In the genomic region with DNA sequence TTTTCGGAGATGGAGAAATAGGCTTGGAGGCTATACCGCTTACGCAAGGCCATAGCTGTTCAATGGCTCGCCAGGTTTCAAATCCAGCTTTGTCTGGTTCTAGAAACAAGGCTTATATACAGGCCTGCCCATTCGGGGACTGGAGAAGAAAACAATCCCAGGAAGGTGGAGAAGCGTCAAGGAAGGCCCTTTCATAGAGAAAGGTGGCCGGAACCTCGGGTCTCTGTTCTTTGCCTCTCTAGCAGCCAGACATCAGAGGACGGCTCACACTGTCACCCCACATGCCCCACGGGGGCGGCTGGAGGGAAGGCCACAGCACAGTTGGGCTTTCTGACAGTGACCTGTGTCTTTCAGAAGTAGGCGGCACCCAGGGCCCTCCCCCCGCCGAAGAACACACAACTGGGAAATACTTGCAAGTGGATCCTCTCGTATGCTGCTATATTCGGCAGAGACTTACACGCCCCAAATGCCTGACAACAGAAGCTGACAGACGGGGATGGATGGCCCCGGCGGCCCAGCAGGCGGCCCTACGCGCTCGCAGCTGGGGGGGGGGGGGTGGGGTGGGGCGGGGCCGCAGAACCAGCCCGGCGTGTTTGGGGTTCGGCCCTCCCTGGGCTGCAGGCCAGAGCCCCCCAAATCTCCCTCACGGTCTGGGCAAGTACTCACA, we compare ENCODE assay signal across 1 cellular context.
TF ChIP-seq lines count a peak whose summit lies in the region.

No MANE protein-coding gene starts in this region.

TF ChIP-seq in K562, 482 proteins besides CTCF, POLR2A, EP300 and RAD21 (continued from another document and continues in another):
- TF ChIP-seq, protein P1, sequence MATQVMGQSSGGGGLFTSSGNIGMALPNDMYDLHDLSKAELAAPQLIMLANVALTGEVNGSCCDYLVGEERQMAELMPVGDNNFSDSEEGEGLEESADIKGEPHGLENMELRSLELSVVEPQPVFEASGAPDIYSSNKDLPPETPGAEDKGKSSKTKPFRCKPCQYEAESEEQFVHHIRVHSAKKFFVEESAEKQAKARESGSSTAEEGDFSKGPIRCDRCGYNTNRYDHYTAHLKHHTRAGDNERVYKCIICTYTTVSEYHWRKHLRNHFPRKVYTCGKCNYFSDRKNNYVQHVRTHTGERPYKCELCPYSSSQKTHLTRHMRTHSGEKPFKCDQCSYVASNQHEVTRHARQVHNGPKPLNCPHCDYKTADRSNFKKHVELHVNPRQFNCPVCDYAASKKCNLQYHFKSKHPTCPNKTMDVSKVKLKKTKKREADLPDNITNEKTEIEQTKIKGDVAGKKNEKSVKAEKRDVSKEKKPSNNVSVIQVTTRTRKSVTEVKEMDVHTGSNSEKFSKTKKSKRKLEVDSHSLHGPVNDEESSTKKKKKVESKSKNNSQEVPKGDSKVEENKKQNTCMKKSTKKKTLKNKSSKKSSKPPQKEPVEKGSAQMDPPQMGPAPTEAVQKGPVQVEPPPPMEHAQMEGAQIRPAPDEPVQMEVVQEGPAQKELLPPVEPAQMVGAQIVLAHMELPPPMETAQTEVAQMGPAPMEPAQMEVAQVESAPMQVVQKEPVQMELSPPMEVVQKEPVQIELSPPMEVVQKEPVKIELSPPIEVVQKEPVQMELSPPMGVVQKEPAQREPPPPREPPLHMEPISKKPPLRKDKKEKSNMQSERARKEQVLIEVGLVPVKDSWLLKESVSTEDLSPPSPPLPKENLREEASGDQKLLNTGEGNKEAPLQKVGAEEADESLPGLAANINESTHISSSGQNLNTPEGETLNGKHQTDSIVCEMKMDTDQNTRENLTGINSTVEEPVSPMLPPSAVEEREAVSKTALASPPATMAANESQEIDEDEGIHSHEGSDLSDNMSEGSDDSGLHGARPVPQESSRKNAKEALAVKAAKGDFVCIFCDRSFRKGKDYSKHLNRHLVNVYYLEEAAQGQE (CRISPR knock-in tag; IDR thresholded peaks at IDR 0.05; ENCODE audit: low read depth) = no peak
- TF ChIP-seq TARDBP (IDR thresholded peaks at IDR 0.05) = no peak
- no peak for TF ChIP-seq ZNF3 (CRISPR knock-in tag; IDR thresholded peaks at IDR 0.05)
- no peak for TF ChIP-seq KDM2B (CRISPR knock-in tag; IDR thresholded peaks at IDR 0.05)
- TF ChIP-seq CEBPG (CRISPR knock-in tag; IDR thresholded peaks at IDR 0.05) = peak; percentile 61
- peak in 1 of 2 experiments; percentile 54; a peak in 1 of 4 replicates for TF ChIP-seq CEBPG (tag; conservative IDR thresholded peaks at IDR 0.05 in 1 of 2, IDR thresholded peaks at IDR 0.05 in 1 of 2)
- TF ChIP-seq, protein P2, sequence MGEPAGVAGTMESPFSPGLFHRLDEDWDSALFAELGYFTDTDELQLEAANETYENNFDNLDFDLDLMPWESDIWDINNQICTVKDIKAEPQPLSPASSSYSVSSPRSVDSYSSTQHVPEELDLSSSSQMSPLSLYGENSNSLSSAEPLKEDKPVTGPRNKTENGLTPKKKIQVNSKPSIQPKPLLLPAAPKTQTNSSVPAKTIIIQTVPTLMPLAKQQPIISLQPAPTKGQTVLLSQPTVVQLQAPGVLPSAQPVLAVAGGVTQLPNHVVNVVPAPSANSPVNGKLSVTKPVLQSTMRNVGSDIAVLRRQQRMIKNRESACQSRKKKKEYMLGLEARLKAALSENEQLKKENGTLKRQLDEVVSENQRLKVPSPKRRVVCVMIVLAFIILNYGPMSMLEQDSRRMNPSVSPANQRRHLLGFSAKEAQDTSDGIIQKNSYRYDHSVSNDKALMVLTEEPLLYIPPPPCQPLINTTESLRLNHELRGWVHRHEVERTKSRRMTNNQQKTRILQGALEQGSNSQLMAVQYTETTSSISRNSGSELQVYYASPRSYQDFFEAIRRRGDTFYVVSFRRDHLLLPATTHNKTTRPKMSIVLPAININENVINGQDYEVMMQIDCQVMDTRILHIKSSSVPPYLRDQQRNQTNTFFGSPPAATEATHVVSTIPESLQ (CRISPR knock-in tag; IDR thresholded peaks at IDR 0.05) = 0 out of 2 replicates have a peak, but pooled peaks have one; percentile 25
- TF ChIP-seq L3MBTL2 (IDR thresholded peaks at IDR 0.05) = peak; percentile 50; the same call in 1 of the 2 replicates
- TF ChIP-seq KDM5B (IDR thresholded peaks at IDR 0.05; ENCODE audit: insufficient replicate concordance, low read depth, low read length) = no peak
- TF ChIP-seq, protein P3, sequence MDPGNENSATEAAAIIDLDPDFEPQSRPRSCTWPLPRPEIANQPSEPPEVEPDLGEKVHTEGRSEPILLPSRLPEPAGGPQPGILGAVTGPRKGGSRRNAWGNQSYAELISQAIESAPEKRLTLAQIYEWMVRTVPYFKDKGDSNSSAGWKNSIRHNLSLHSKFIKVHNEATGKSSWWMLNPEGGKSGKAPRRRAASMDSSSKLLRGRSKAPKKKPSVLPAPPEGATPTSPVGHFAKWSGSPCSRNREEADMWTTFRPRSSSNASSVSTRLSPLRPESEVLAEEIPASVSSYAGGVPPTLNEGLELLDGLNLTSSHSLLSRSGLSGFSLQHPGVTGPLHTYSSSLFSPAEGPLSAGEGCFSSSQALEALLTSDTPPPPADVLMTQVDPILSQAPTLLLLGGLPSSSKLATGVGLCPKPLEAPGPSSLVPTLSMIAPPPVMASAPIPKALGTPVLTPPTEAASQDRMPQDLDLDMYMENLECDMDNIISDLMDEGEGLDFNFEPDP (CRISPR knock-in tag; IDR thresholded peaks at IDR 0.05) = no peak
- no peak for TF ChIP-seq MAZ (CRISPR knock-in tag; conservative IDR thresholded peaks at IDR 0.05 in 1 of 2, IDR thresholded peaks at IDR 0.05 in 1 of 2)
- TF ChIP-seq NCOA4 (IDR thresholded peaks at IDR 0.05; ENCODE audit: partially characterized antibody) = no peak
- TF ChIP-seq CBFB (CRISPR knock-in tag; IDR thresholded peaks at IDR 0.05) = no peak
- TF ChIP-seq RAD51 (IDR thresholded peaks at IDR 0.05; ENCODE audit: borderline replicate concordance, low read depth) = no peak; the same call in 1 of the 2 replicates
- TF ChIP-seq, protein P4, sequence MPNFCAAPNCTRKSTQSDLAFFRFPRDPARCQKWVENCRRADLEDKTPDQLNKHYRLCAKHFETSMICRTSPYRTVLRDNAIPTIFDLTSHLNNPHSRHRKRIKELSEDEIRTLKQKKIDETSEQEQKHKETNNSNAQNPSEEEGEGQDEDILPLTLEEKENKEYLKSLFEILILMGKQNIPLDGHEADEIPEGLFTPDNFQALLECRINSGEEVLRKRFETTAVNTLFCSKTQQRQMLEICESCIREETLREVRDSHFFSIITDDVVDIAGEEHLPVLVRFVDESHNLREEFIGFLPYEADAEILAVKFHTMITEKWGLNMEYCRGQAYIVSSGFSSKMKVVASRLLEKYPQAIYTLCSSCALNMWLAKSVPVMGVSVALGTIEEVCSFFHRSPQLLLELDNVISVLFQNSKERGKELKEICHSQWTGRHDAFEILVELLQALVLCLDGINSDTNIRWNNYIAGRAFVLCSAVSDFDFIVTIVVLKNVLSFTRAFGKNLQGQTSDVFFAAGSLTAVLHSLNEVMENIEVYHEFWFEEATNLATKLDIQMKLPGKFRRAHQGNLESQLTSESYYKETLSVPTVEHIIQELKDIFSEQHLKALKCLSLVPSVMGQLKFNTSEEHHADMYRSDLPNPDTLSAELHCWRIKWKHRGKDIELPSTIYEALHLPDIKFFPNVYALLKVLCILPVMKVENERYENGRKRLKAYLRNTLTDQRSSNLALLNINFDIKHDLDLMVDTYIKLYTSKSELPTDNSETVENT (CRISPR knock-in tag; IDR thresholded peaks at IDR 0.05) = no peak
- TF ChIP-seq ZSCAN32 (CRISPR knock-in tag; IDR thresholded peaks at IDR 0.05) = no peak
- TF ChIP-seq ZNF274 (IDR thresholded peaks at IDR 0.05; ENCODE audit: borderline replicate concordance, low read depth, low read length) = no peak
- TF ChIP-seq, protein P5, sequence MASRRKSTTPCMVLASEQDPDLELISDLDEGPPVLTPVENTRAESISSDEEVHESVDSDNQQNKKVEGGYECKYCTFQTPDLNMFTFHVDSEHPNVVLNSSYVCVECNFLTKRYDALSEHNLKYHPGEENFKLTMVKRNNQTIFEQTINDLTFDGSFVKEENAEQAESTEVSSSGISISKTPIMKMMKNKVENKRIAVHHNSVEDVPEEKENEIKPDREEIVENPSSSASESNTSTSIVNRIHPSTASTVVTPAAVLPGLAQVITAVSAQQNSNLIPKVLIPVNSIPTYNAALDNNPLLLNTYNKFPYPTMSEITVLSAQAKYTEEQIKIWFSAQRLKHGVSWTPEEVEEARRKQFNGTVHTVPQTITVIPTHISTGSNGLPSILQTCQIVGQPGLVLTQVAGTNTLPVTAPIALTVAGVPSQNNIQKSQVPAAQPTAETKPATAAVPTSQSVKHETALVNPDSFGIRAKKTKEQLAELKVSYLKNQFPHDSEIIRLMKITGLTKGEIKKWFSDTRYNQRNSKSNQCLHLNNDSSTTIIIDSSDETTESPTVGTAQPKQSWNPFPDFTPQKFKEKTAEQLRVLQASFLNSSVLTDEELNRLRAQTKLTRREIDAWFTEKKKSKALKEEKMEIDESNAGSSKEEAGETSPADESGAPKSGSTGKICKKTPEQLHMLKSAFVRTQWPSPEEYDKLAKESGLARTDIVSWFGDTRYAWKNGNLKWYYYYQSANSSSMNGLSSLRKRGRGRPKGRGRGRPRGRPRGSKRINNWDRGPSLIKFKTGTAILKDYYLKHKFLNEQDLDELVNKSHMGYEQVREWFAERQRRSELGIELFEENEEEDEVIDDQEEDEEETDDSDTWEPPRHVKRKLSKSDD (conservative IDR thresholded peaks at IDR 0.05; ENCODE audit: low read length) = no peak
- TF ChIP-seq, protein P6, sequence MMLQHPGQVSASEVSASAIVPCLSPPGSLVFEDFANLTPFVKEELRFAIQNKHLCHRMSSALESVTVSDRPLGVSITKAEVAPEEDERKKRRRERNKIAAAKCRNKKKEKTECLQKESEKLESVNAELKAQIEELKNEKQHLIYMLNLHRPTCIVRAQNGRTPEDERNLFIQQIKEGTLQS (IDR thresholded peaks at IDR 0.05) = no peak
- TF ChIP-seq, protein P6 (CRISPR knock-in tag; conservative IDR thresholded peaks at IDR 0.05) = no peak
- TF ChIP-seq, protein P7, sequence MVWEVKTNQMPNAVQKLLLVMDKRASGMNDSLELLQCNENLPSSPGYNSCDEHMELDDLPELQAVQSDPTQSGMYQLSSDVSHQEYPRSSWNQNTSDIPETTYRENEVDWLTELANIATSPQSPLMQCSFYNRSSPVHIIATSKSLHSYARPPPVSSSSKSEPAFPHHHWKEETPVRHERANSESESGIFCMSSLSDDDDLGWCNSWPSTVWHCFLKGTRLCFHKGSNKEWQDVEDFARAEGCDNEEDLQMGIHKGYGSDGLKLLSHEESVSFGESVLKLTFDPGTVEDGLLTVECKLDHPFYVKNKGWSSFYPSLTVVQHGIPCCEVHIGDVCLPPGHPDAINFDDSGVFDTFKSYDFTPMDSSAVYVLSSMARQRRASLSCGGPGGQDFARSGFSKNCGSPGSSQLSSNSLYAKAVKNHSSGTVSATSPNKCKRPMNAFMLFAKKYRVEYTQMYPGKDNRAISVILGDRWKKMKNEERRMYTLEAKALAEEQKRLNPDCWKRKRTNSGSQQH (CRISPR knock-in tag; IDR thresholded peaks at IDR 0.05) = no peak
- 0 out of 2 replicates have a peak, but pooled peaks have one; percentile 6 for TF ChIP-seq HDAC2 (IDR thresholded peaks at IDR 0.05)
- TF ChIP-seq BDP1 (IDR thresholded peaks at IDR 0.05; ENCODE audit: insufficient read depth, insufficient read length) = no peak
- TF ChIP-seq PTTG1 (tag; IDR thresholded peaks at IDR 0.05; ENCODE audit: low read depth) = no peak
- TF ChIP-seq PHF8 (IDR thresholded peaks at IDR 0.05; ENCODE audit: borderline replicate concordance, low read length) = no peak
- TF ChIP-seq ZNF41 (CRISPR knock-in tag; conservative IDR thresholded peaks at IDR 0.05) = no peak
- TF ChIP-seq ZNF239 (CRISPR knock-in tag; IDR thresholded peaks at IDR 0.05) = no peak
- TF ChIP-seq, protein P8, sequence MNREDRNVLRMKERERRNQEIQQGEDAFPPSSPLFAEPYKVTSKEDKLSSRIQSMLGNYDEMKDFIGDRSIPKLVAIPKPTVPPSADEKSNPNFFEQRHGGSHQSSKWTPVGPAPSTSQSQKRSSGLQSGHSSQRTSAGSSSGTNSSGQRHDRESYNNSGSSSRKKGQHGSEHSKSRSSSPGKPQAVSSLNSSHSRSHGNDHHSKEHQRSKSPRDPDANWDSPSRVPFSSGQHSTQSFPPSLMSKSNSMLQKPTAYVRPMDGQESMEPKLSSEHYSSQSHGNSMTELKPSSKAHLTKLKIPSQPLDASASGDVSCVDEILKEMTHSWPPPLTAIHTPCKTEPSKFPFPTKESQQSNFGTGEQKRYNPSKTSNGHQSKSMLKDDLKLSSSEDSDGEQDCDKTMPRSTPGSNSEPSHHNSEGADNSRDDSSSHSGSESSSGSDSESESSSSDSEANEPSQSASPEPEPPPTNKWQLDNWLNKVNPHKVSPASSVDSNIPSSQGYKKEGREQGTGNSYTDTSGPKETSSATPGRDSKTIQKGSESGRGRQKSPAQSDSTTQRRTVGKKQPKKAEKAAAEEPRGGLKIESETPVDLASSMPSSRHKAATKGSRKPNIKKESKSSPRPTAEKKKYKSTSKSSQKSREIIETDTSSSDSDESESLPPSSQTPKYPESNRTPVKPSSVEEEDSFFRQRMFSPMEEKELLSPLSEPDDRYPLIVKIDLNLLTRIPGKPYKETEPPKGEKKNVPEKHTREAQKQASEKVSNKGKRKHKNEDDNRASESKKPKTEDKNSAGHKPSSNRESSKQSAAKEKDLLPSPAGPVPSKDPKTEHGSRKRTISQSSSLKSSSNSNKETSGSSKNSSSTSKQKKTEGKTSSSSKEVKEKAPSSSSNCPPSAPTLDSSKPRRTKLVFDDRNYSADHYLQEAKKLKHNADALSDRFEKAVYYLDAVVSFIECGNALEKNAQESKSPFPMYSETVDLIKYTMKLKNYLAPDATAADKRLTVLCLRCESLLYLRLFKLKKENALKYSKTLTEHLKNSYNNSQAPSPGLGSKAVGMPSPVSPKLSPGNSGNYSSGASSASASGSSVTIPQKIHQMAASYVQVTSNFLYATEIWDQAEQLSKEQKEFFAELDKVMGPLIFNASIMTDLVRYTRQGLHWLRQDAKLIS (CRISPR knock-in tag; IDR thresholded peaks at IDR 0.05) = no peak; the same call in 1 of the 2 replicates
- TF ChIP-seq MYC (IDR thresholded peaks at IDR 0.05; ENCODE audit: low read depth, low read length) = 0 out of 2 replicates have a peak, but pooled peaks have one; percentile 23
- TF ChIP-seq MYC (CRISPR knock-in tag; IDR thresholded peaks at IDR 0.05; ENCODE audit: borderline replicate concordance, low read depth) = no peak
- TF ChIP-seq, protein P9, sequence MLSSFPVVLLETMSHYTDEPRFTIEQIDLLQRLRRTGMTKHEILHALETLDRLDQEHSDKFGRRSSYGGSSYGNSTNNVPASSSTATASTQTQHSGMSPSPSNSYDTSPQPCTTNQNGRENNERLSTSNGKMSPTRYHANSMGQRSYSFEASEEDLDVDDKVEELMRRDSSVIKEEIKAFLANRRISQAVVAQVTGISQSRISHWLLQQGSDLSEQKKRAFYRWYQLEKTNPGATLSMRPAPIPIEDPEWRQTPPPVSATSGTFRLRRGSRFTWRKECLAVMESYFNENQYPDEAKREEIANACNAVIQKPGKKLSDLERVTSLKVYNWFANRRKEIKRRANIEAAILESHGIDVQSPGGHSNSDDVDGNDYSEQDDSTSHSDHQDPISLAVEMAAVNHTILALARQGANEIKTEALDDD (IDR thresholded peaks at IDR 0.05) = no peak; the same call in 1 of the 2 replicates
- no peak; the same call in 1 of the 2 replicates for TF ChIP-seq NCOR1 (IDR thresholded peaks at IDR 0.05)
- no peak for TF ChIP-seq SMARCA4 (IDR thresholded peaks at IDR 0.05)
- no peak for TF ChIP-seq MAFK (IDR thresholded peaks at IDR 0.05; ENCODE audit: low read length)
- no peak for TF ChIP-seq ESRRB (CRISPR knock-in tag; IDR thresholded peaks at IDR 0.05; ENCODE audit: borderline replicate concordance)
- TF ChIP-seq ILK (tag; IDR thresholded peaks at IDR 0.05; ENCODE audit: borderline replicate concordance, low read depth) = no peak
- TF ChIP-seq GATAD2A (IDR thresholded peaks at IDR 0.05) = no peak
